8 cellular contexts compared by ENCODE assay signal in genomic region chr1:28329395-28330153, GRCh38. TPM values are rescaled to one million over a fixed set of nuclear protein-coding genes. Genes with fewer than 3 reads are reported as not detected.
A peak's percentile ranks its signal among the peaks of the same experiment; 100 is the strongest.
DNase-seq lines count a peak whose midpoint lies in the region; ATAC-seq and TF ChIP-seq lines count a peak whose summit lies in the region.

No MANE protein-coding gene starts in this region.

- no peaks in the 10 kb centered on the region for H3K27me3 Mint-ChIP-seq in CD4-positive, alpha-beta T cell

- TF ChIP-seq RAD21 in neural cell (conservative IDR thresholded peaks at IDR 0.05), result no peak

- peak overlapping the region; percentile 85 for H3K4me3 ChIP-seq in HUES48 (ENCODE audit: low read depth, low read length)
- peak overlapping the region; percentile 68 for H3K4me3 ChIP-seq in epithelial cell of esophagus (ENCODE audit: low read length)
- peak overlapping the region; percentile 70 for H3K4me3 ChIP-seq in neural cell (ENCODE audit: low read length)
- H3K4me3 ChIP-seq in thymus (ENCODE audit: low read length), result peak overlapping the region; percentile 81

- TF ChIP-seq CTCF in CD4-positive, alpha-beta T cell (IDR thresholded peaks at IDR 0.05), result no peak
- TF ChIP-seq CTCF in epithelial cell of esophagus (IDR thresholded peaks at IDR 0.05; ENCODE audit: insufficient read depth, low read depth, low read length, missing control alignments), result peak; percentile 13
- TF ChIP-seq CTCF in neural cell (IDR thresholded peaks at IDR 0.05; ENCODE audit: poor library complexity, severe bottlenecking), result no peak

- no peak for TF ChIP-seq EP300 in neural cell (conservative IDR thresholded peaks at IDR 0.05; ENCODE audit: poor library complexity, severe bottlenecking)

- no peaks in the 10 kb centered on the region for H3F3A ChIP-seq in neural cell (ENCODE audit: insufficient read depth, low read length, poor library complexity, severe bottlenecking)

- H3K27ac Mint-ChIP-seq in CD4-positive, alpha-beta T cell, result peak overlapping the region; percentile 88

- no peaks in the 10 kb centered on the region for H3K9me3 Mint-ChIP-seq in CD4-positive, alpha-beta T cell

- no peaks in the 10 kb centered on the region for H4K20me1 ChIP-seq in neural cell (ENCODE audit: insufficient read depth)

- peak overlapping the region; percentile 55 for H3K4me2 ChIP-seq in neural cell (ENCODE audit: low read length)

- peak overlapping the region; percentile 90 for H3K27ac ChIP-seq in CD4-positive, alpha-beta T cell (ENCODE audit: low read depth, low read length)
- H3K27ac ChIP-seq in HUES48 (ENCODE audit: low read depth, low read length) (peak overlapping the region; percentile 92), neural cell (ENCODE audit: low read length) (peak overlapping the region; percentile 92), thymus (ENCODE audit: low read depth) (peak overlapping the region; percentile 98)

- peaks cover 4% of the 10 kb centered on the region; the same call in 1 of the 2 replicates for H3K4me1 ChIP-seq in HUES48 (ENCODE audit: control insufficient read depth, insufficient read depth, low read length)
- H3K4me1 ChIP-seq in thymus (ENCODE audit: control insufficient read depth, insufficient read depth, low read length), result peaks cover 11% of the 10 kb centered on the region

- H2AFZ ChIP-seq in neural cell (ENCODE audit: low read depth, low read length), result peak overlapping the region; percentile 98

- H3K9ac ChIP-seq in HUES48 (ENCODE audit: low read depth, low read length), result peak overlapping the region; percentile 90
- peak overlapping the region; percentile 81 for H3K9ac ChIP-seq in neural cell (ENCODE audit: low read length)

- no peaks in the 10 kb centered on the region for H3K9me2 ChIP-seq in neural cell (ENCODE audit: insufficient read depth, low read length)

- peak in 7 of 10 experiments; percentile 17 to 46 (median 30) for DNase-seq in CD4-positive, alpha-beta T cell
- DNase-seq in activated CD4-positive, alpha-beta T cell treated with anti-CD3 and anti-CD28 coated beads, Interleukin-2, amount 50 U/mL, for 1 hour, result peak; percentile 38
- no peak for DNase-seq in epithelial cell of esophagus (ENCODE audit: low read depth)
- DNase-seq in NCI-H2029 (lab: John Stamatoyannopoulos, UW), result no peak

- peaks cover 35% of the 10 kb centered on the region for H3K4me1 Mint-ChIP-seq in CD4-positive, alpha-beta T cell (ENCODE audit: low read depth)

- H3K79me2 ChIP-seq in neural cell (replicated peaks; ENCODE audit: insufficient read depth, low read length), result no peaks in the 10 kb centered on the region

- intact Hi-C loops in CD4-positive, alpha-beta T cell (cut with DNase I, micrococcal nuclease), result loop anchor here (1.0 to 5.0 kb wide), 7 partner anchors 39 to 408 kb away; partner anchors contain the start of genes DNAJC8 (in 1 of the 2), EYA3 (in 1 of the 2), PHACTR4 (in 1 of the 2) and SESN2 (in 1 of the 2)

- WGBS in thymus, result 41% methylated on average over 29 of the region's 29 CpGs

- H3K36me3 Mint-ChIP-seq in CD4-positive, alpha-beta T cell (ENCODE audit: low read depth), result peaks cover 57% of the 10 kb centered on the region

- ATAC-seq in CD4-positive, alpha-beta T cell (ENCODE audit: poor library complexity), result peak; percentile 21
- no peak for ATAC-seq in GM18907 (IDR thresholded peaks at IDR 0.05; ENCODE audit: unreplicated experiment)

- POLR2A ChIA-PET in CD4-positive, alpha-beta T cell (lab: Charles Lee), result interaction anchor here (0.5 to 2.3 kb wide), 31 partner anchors 10 to 852 kb away, joined by 3 to 88 read pairs (median 6); partner anchors contain the start of genes ATP5IF1, EPB41, EYA3 and GMEB1

- peak overlapping the region; percentile 94 for H3K4me3 Mint-ChIP-seq in CD4-positive, alpha-beta T cell

- H3K36me3 ChIP-seq in HUES48 (ENCODE audit: control insufficient read depth, insufficient read depth, low read length) (peaks cover 34% of the 10 kb centered on the region), neural cell (ENCODE audit: insufficient read depth, low read length) (no peaks in the 10 kb centered on the region), thymus (ENCODE audit: control insufficient read depth, insufficient read depth) (peaks cover 24% of the 10 kb centered on the region)

- no peaks in the 10 kb centered on the region for H3K27me3 ChIP-seq in CD4-positive, alpha-beta T cell (ENCODE audit: control insufficient read depth, insufficient read depth, low read length)
- no peaks in the 10 kb centered on the region for H3K27me3 ChIP-seq in HUES48 (ENCODE audit: control insufficient read depth, insufficient read depth, low read length)
- H3K27me3 ChIP-seq in neural cell (ENCODE audit: insufficient read depth, low read depth, low read length), result no peaks in the 10 kb centered on the region
- no peaks in the 10 kb centered on the region for H3K27me3 ChIP-seq in thymus (ENCODE audit: control insufficient read depth, insufficient read depth)

- CTCF ChIA-PET in CD4-positive, alpha-beta T cell (lab: Charles Lee), result interaction anchor here (1.2 to 3.4 kb wide), 4 partner anchors 30 to 852 kb away, joined by 3 to 27 read pairs (median 6); partner anchors contain the start of gene SRSF4

- H3K9me3 ChIP-seq in CD4-positive, alpha-beta T cell (ENCODE audit: control insufficient read depth, low read length), result no peaks in the 10 kb centered on the region
- H3K9me3 ChIP-seq in HUES48 (ENCODE audit: control insufficient read depth, insufficient read depth, low read length) (no peaks in the 10 kb centered on the region), neural cell (ENCODE audit: low read length) (no peaks in the 10 kb centered on the region), thymus (ENCODE audit: control insufficient read depth) (no peaks in the 10 kb centered on the region)

TF ChIP-seq in neural cell, 6 proteins besides CTCF, POLR2A, EP300 and RAD21:
- TF ChIP-seq REST (IDR thresholded peaks at IDR 0.05; ENCODE audit: borderline replicate concordance) (no peak), TAF1 (IDR thresholded peaks at IDR 0.05; ENCODE audit: low read depth) (no peak), POLR2AphosphoS5 (IDR thresholded peaks at IDR 0.05) (no peak), MXI1 (conservative IDR thresholded peaks at IDR 0.05; ENCODE audit: poor library complexity, severe bottlenecking) (no peak), EZH2 (IDR thresholded peaks at IDR 0.05; ENCODE audit: borderline replicate concordance, insufficient read depth, low read length, poor library complexity, severe bottlenecking) (no peak), SMC3 (conservative IDR thresholded peaks at IDR 0.05; ENCODE audit: poor library complexity) (no peak)

RNA-seq across cellular contexts. Expression of gene MED18, which starts 0.7 kb away (rescaled TPM):
- total RNA-seq in CD4-positive, alpha-beta T cell, result 1 to 10 TPM; 1.9 to 4.8 TPM
- 6.4 and 12.8 TPM in 2 replicates for polyA plus RNA-seq in neural cell
- polyA minus RNA-seq in neural cell, result 19.0 and 19.3 TPM in 2 replicates
- 32.5 TPM for polyA plus RNA-seq in thymus

RNA-seq across cellular contexts. Expression of gene PHACTR4, which starts 40.0 kb away (rescaled TPM):
- 10 to 100 TPM; 26.0 to 26.3 TPM for total RNA-seq in CD4-positive, alpha-beta T cell
- polyA plus RNA-seq in neural cell (7.8 and 7.9 TPM in 2 replicates), thymus (18.1 TPM)
- 13.9 and 15.5 TPM in 2 replicates for polyA minus RNA-seq in neural cell

Comparison
In these comparisons a context has a peak if more than half of its experiments do, and no peak if none do; other contexts are left out.
1. DNase-seq: peak in CD4-positive, alpha-beta T cell (7 of 10) and activated CD4-positive, alpha-beta T cell treated with anti-CD3 and anti-CD28 coated beads, Interleukin-2, amount 50 U/mL, for 1 hour (single experiment); none in epithelial cell of esophagus (single experiment) and NCI-H2029 (single experiment).
2. Peak in every context shown above with its lines, with median percentiles within 50 percentile points of each other: H3K27ac ChIP-seq and H3K4me3 ChIP-seq.